ENCODE assay signal across 24 cellular contexts in genomic region chr14:101064718-101065117, GRCh38.
"Had no signal": no experiment of that assay in that cellular context is flagged by ENCODE, and none has a peak within 500 bp of the region (broad histone marks: within the 10 kb centered on the region; RNA-seq: fewer than 3 reads in every experiment).

No MANE protein-coding gene starts in this region.

- H3K4me3 Mint-ChIP-seq: activated CD4-positive, alpha-beta T cell treated with anti-CD3 and anti-CD28 coated beads for 36 hours; activated CD8-positive, alpha-beta memory T cell treated with anti-CD3 and anti-CD28 coated beads, Interleukin-2, amount 10 ng/mL, durations not matched to agents 7 days and 5 days; activated CD8-positive, alpha-beta T cell treated with anti-CD3 and anti-CD28 coated beads, Interleukin-2, amount 10 ng/mL, durations not matched to agents 7 days and 5 days; activated naive CD8-positive, alpha-beta T cell treated with anti-CD3 and anti-CD28 coated beads, Interleukin-2, amount 50 U/mL, for 24 hours; central memory CD8-positive, alpha-beta T cell; memory B cell; naive thymus-derived CD4-positive, alpha-beta T cell; T-cell; type B pancreatic cell had no signal

- ATAC-seq: activated CD4-positive, alpha-beta T cell treated with anti-CD3 and anti-CD28 coated beads for 36 hours; activated CD8-positive, alpha-beta memory T cell treated with anti-CD3 and anti-CD28 coated beads, Interleukin-2, amount 10 ng/mL, durations not matched to agents 7 days and 5 days; activated CD8-positive, alpha-beta T cell treated with anti-CD3 and anti-CD28 coated beads, Interleukin-2, amount 10 ng/mL, durations not matched to agents 7 days and 5 days; activated naive CD8-positive, alpha-beta T cell treated with anti-CD3 and anti-CD28 coated beads, Interleukin-2, amount 50 U/mL, for 24 hours; left colon; naive thymus-derived CD4-positive, alpha-beta T cell; pancreas; psoas muscle; stimulated activated naive CD8-positive, alpha-beta T cell treated with anti-CD3 and anti-CD28 coated beads, Interleukin-15, Interleukin-2, amounts not matched to agents 100 U/mL and 50 U/mL, for 24 hours; T-cell had no signal

- H3K36me3 Mint-ChIP-seq: activated CD8-positive, alpha-beta memory T cell treated with anti-CD3 and anti-CD28 coated beads, Interleukin-2, amount 10 ng/mL, durations not matched to agents 7 days and 5 days; memory B cell; naive thymus-derived CD4-positive, alpha-beta T cell; T-cell; type B pancreatic cell had no signal

- H3K9me3 ChIP-seq: breast epithelium, pancreas, psoas muscle, vagina had no signal

- H3K9me3 Mint-ChIP-seq: activated naive CD8-positive, alpha-beta T cell treated with anti-CD3 and anti-CD28 coated beads, Interleukin-2, amount 50 U/mL, for 24 hours; central memory CD8-positive, alpha-beta T cell had no signal

- H3K36me3 ChIP-seq: breast epithelium, pancreas, vagina had no signal

- H3K27ac ChIP-seq: breast epithelium, pancreas, psoas muscle, vagina had no signal

- H3K27ac Mint-ChIP-seq: activated CD4-positive, alpha-beta T cell treated with anti-CD3 and anti-CD28 coated beads for 36 hours; activated CD8-positive, alpha-beta memory T cell treated with anti-CD3 and anti-CD28 coated beads, Interleukin-2, amount 10 ng/mL, durations not matched to agents 7 days and 5 days; activated CD8-positive, alpha-beta T cell treated with anti-CD3 and anti-CD28 coated beads, Interleukin-2, amount 10 ng/mL, durations not matched to agents 7 days and 5 days; activated naive CD8-positive, alpha-beta T cell treated with anti-CD3 and anti-CD28 coated beads, Interleukin-2, amount 50 U/mL, for 24 hours; memory B cell; naive thymus-derived CD4-positive, alpha-beta T cell; T-cell; type B pancreatic cell had no signal

- H3K4me3 ChIP-seq: breast epithelium, pancreas, psoas muscle, vagina had no signal

- H3K4me1 Mint-ChIP-seq: activated CD4-positive, alpha-beta T cell treated with anti-CD3 and anti-CD28 coated beads for 36 hours; activated CD8-positive, alpha-beta memory T cell treated with anti-CD3 and anti-CD28 coated beads, Interleukin-2, amount 10 ng/mL, durations not matched to agents 7 days and 5 days; activated naive CD8-positive, alpha-beta T cell treated with anti-CD3 and anti-CD28 coated beads, Interleukin-2, amount 50 U/mL, for 24 hours; central memory CD8-positive, alpha-beta T cell; memory B cell; T-cell had no signal

- H3K4me1 ChIP-seq: breast epithelium, pancreas, psoas muscle, vagina had no signal

- DNase-seq: activated CD4-positive, alpha-beta T cell treated with anti-CD3 and anti-CD28 coated beads for 36 hours; activated CD4-positive, CD25-positive, alpha-beta regulatory T cell; activated CD8-positive, alpha-beta memory T cell treated with anti-CD3 and anti-CD28 coated beads, Interleukin-2, amount 10 ng/mL, durations not matched to agents 7 days and 5 days; activated CD8-positive, alpha-beta T cell treated with anti-CD3 and anti-CD28 coated beads, Interleukin-2, amount 10 ng/mL, durations not matched to agents 7 days and 5 days; activated effector memory CD4-positive, alpha-beta T cell treated with Interleukin-2 at 50 U/mL for 16 hours; activated naive CD4-positive, alpha-beta T cell treated with Interleukin-2 at 50 U/mL for 16 hours; activated naive CD8-positive, alpha-beta T cell treated with anti-CD3 and anti-CD28 coated beads, Interleukin-2, amount 50 U/mL, for 24 hours; amygdala; dermis blood vessel endothelial cell; effector CD4-positive, alpha-beta T cell; islet precursor cell; left colon; midbrain; naive thymus-derived CD4-positive, alpha-beta T cell; stimulated activated CD4-positive, alpha-beta T cell treated with anti-CD3 and anti-CD28 coated beads, Interleukin-4, amount 100 ng/mL, for 1 hour; stimulated activated naive CD8-positive, alpha-beta T cell treated with anti-CD3 and anti-CD28 coated beads, Interleukin-15, Interleukin-2, amounts not matched to agents 100 U/mL and 50 U/mL, for 24 hours; T-cell had no signal

- H3K27me3 ChIP-seq: breast epithelium, pancreas, vagina had no signal
